ENCODE assay signal across 19 cellular contexts in genomic region chr6:3086282-3086946, GRCh38. TPM values are rescaled to one million over a fixed set of nuclear protein-coding genes. Genes with fewer than 3 reads are reported as not detected.
DNase-seq lines count a peak whose midpoint lies in the region; ATAC-seq and TF ChIP-seq lines count a peak whose summit lies in the region.
"Had no signal": no experiment of that assay in that cellular context is flagged by ENCODE, and none has a peak within 500 bp of the region (broad histone marks: within the 10 kb centered on the region; RNA-seq: fewer than 3 reads in every experiment).

No MANE protein-coding gene starts in this region.

- peak overlapping the region; percentile 36 for H3K27ac ChIP-seq in foreskin keratinocyte
- H3K27ac ChIP-seq in thyroid gland: no peak overlapping the region
- no peak overlapping the region for H3K27ac ChIP-seq in brain microvascular endothelial cell
- H3K27ac ChIP-seq: GM23248, Peyer's patch had no signal

- H3K4me3 Mint-ChIP-seq in activated naive CD4-positive, alpha-beta T cell treated with anti-CD3 and anti-CD28 coated beads, Interleukin-2, amount 50 U/mL, for 24 hours: no peak overlapping the region
- no peak overlapping the region for H3K4me3 Mint-ChIP-seq in T-cell
- no peak overlapping the region for H3K4me3 Mint-ChIP-seq in stimulated activated effector memory CD8-positive, alpha-beta T cell treated with anti-CD3 and anti-CD28 coated beads, Interleukin-12 subunit alpha, Interleukin-12 subunit beta, amount 100 ng/mL, for 72 hours
- H3K4me3 Mint-ChIP-seq: CD4-positive, alpha-beta T cell had no signal

- H3K36me3 ChIP-seq in thyroid gland (peaks cover 23 to 24% of the 10 kb centered on the region in 2 donors), brain microvascular endothelial cell (replicated peaks) (peaks cover 24% of the 10 kb centered on the region)

- H3K4me1 Mint-ChIP-seq in activated naive CD4-positive, alpha-beta T cell treated with anti-CD3 and anti-CD28 coated beads, Interleukin-2, amount 50 U/mL, for 24 hours: peaks cover 13% of the 10 kb centered on the region
- peaks cover 10 to 20% (median 13%) of the 10 kb centered on the region in 3 donors for H3K4me1 Mint-ChIP-seq in T-cell
- peaks cover 12% of the 10 kb centered on the region for H3K4me1 Mint-ChIP-seq in stimulated activated effector memory CD8-positive, alpha-beta T cell treated with anti-CD3 and anti-CD28 coated beads, Interleukin-12 subunit alpha, Interleukin-12 subunit beta, amount 100 ng/mL, for 72 hours

- no peaks in the 10 kb centered on the region for H3K27me3 Mint-ChIP-seq in activated naive CD4-positive, alpha-beta T cell treated with anti-CD3 and anti-CD28 coated beads, Interleukin-2, amount 50 U/mL, for 24 hours
- H3K27me3 Mint-ChIP-seq in T-cell: no peaks in the 10 kb centered on the region
- H3K27me3 Mint-ChIP-seq: CD4-positive, alpha-beta T cell had no signal

- POLR2A ChIA-PET in T-cell (lab: Charles Lee): no interaction called here

- H3K9me3 Mint-ChIP-seq in activated naive CD4-positive, alpha-beta T cell treated with anti-CD3 and anti-CD28 coated beads, Interleukin-2, amount 50 U/mL, for 24 hours: no peaks in the 10 kb centered on the region
- no peaks in the 10 kb centered on the region for H3K9me3 Mint-ChIP-seq in T-cell
- no peaks in the 10 kb centered on the region for H3K9me3 Mint-ChIP-seq in stimulated activated effector memory CD8-positive, alpha-beta T cell treated with anti-CD3 and anti-CD28 coated beads, Interleukin-12 subunit alpha, Interleukin-12 subunit beta, amount 100 ng/mL, for 72 hours

- peak overlapping the region; percentile 72 for H3K27ac Mint-ChIP-seq in activated naive CD4-positive, alpha-beta T cell treated with anti-CD3 and anti-CD28 coated beads, Interleukin-2, amount 50 U/mL, for 24 hours
- H3K27ac Mint-ChIP-seq in T-cell: peak overlapping the region; percentile 57 to 71
- H3K27ac Mint-ChIP-seq in stimulated activated effector memory CD8-positive, alpha-beta T cell treated with anti-CD3 and anti-CD28 coated beads, Interleukin-12 subunit alpha, Interleukin-12 subunit beta, amount 100 ng/mL, for 72 hours: peak overlapping the region; percentile 73
- H3K27ac Mint-ChIP-seq: CD4-positive, alpha-beta T cell had no signal

- H3K36me3 Mint-ChIP-seq in activated naive CD4-positive, alpha-beta T cell treated with anti-CD3 and anti-CD28 coated beads, Interleukin-2, amount 50 U/mL, for 24 hours: peaks cover 33% of the 10 kb centered on the region
- peaks cover 77% of the 10 kb centered on the region for H3K36me3 Mint-ChIP-seq in T-cell
- peaks cover 93% of the 10 kb centered on the region for H3K36me3 Mint-ChIP-seq in stimulated activated effector memory CD8-positive, alpha-beta T cell treated with anti-CD3 and anti-CD28 coated beads, Interleukin-12 subunit alpha, Interleukin-12 subunit beta, amount 100 ng/mL, for 72 hours

- H3K27me3 ChIP-seq in foreskin keratinocyte (no peaks in the 10 kb centered on the region), thyroid gland (no peaks in the 10 kb centered on the region), brain microvascular endothelial cell (replicated peaks) (no peaks in the 10 kb centered on the region)
- H3K27me3 ChIP-seq: Peyer's patch had no signal

- no peaks in the 10 kb centered on the region for H3K9me3 ChIP-seq in thyroid gland
- H3K9me3 ChIP-seq: Peyer's patch had no signal

- H3K4me1 ChIP-seq in foreskin keratinocyte: no peaks in the 10 kb centered on the region
- no peaks in the 10 kb centered on the region for H3K4me1 ChIP-seq in thyroid gland
- H3K4me1 ChIP-seq: HAP-1, Peyer's patch had no signal

- no peak for TF ChIP-seq POLR2A in thyroid gland (IDR thresholded peaks at IDR 0.05)

- CTCF ChIA-PET in T-cell (lab: Charles Lee): interaction anchor here (0.5 to 1.2 kb wide), 3 partner anchors 10 to 96 kb away, joined by 3 to 4 read pairs (median 3); no protein-coding TSS in a partner anchor

- in situ Hi-C loops in brain microvascular endothelial cell (cut with HindIII; ENCODE audit: low pct_ligation_motif_present, low sequenced_read_pairs): no loop called here

- WGBS in thyroid gland, 2 donors: 59 to 61% methylated on average over 7 of the region's 7 CpGs

- intact Hi-C loops in thyroid gland (cut with DNase I): no loop called here

- TF ChIP-seq CTCF in foreskin keratinocyte (conservative IDR thresholded peaks at IDR 0.05): no peak
- no peak for TF ChIP-seq CTCF in thyroid gland (IDR thresholded peaks at IDR 0.05)
- no peak for TF ChIP-seq CTCF in brain microvascular endothelial cell (IDR thresholded peaks at IDR 0.05; ENCODE audit: low read depth, low read length, missing control alignments)

- no peak overlapping the region for H3K4me3 ChIP-seq in thyroid gland (replicated peaks in 1 of 3)
- H3K4me3 ChIP-seq in brain microvascular endothelial cell (ENCODE audit: low read depth, low read length): no peak overlapping the region
- H3K4me3 ChIP-seq: GM12878, GM23248, HAP-1, Peyer's patch had no signal

- DNase-seq in activated naive CD4-positive, alpha-beta T cell treated with Interleukin-2 at 50 U/mL for 16 hours: no peak
- DNase-seq in T-cell (no peak), foreskin keratinocyte (no peak), thyroid gland (no peak), brain microvascular endothelial cell (no peak), SHP77 (lab: John Stamatoyannopoulos, UW) (no peak)
- no peak for DNase-seq in stimulated activated effector memory CD8-positive, alpha-beta T cell treated with anti-CD3 and anti-CD28 coated beads, Interleukin-12 subunit alpha, Interleukin-12 subunit beta, amount 100 ng/mL, for 72 hours (ENCODE audit: low spot score in 2 of 2)
- DNase-seq: CD4-positive, alpha-beta T cell; DMS53; EL; GM23248; NCI-H1105; NCI-H2081 treated with DMSO at 0.1 percent for 48 hours; NCI-H446 treated with DMSO at 0.1 percent for 48 hours; NCI-H69; Peyer's patch had no signal

- ATAC-seq in T-cell (replicated peaks in 1 of 4) (no peak), foreskin keratinocyte (no peak)
- no peak for ATAC-seq in stimulated activated effector memory CD8-positive, alpha-beta T cell treated with anti-CD3 and anti-CD28 coated beads, Interleukin-12 subunit alpha, Interleukin-12 subunit beta, amount 100 ng/mL, for 72 hours
- ATAC-seq: GM12878 had no signal

RNA-seq across cellular contexts. Expression of gene RIPK1, which starts 18.1 kb away (rescaled TPM):
- 10 to 100 TPM; 22.5 to 33.8 (median 31.7) TPM for total RNA-seq in T-cell
- total RNA-seq in foreskin keratinocyte: 18.6 and 18.8 TPM in 2 replicates
- polyA plus RNA-seq in foreskin keratinocyte: 9.1 and 9.3 TPM in 2 replicates
- 10 to 100 TPM; 26.2 to 33.5 (median 29.0) TPM for total RNA-seq in thyroid gland

RNA-seq across cellular contexts. Expression of gene BPHL, which starts 32.1 kb away (rescaled TPM):
- 10 to 100 TPM in 3 of 5 donors, 1 to 10 TPM in 2; 7.1 to 12.4 (median 11.0) TPM for total RNA-seq in T-cell
- total RNA-seq in foreskin keratinocyte: 13.1 and 13.2 TPM in 2 replicates
- 19.7 and 22.4 TPM in 2 replicates for polyA plus RNA-seq in foreskin keratinocyte
- total RNA-seq in thyroid gland: 10 to 100 TPM in 2 of 4 donors, 1 to 10 TPM in 2; 8.6 to 17.5 (median 11.9) TPM
